In genomic region chr16:66416136-66416535, GRCh38 we compare ENCODE assay signal across 17 cellular contexts. TPM values are rescaled to one million over a fixed set of nuclear protein-coding genes. Genes with fewer than 3 reads are reported as not detected.
DNase-seq lines count a peak whose midpoint lies in the region; ATAC-seq and TF ChIP-seq lines count a peak whose summit lies in the region.
"Had no signal": no experiment of that assay in that cellular context is flagged by ENCODE, and none has a peak within 500 bp of the region (broad histone marks: within the 10 kb centered on the region; RNA-seq: fewer than 3 reads in every experiment).

No MANE protein-coding gene starts in this region.

- H3K36me3 Mint-ChIP-seq in endothelial cell (ENCODE audit: low read depth, unreplicated experiment) (peaks cover 11% of the 10 kb centered on the region), osteocyte (ENCODE audit: unreplicated experiment) (no peaks in the 10 kb centered on the region)

- no peak for ATAC-seq in HG02759 (IDR thresholded peaks at IDR 0.05; ENCODE audit: unreplicated experiment)
- ATAC-seq: K562 had no signal

- H3K27ac ChIP-seq in GM23248 (no peak overlapping the region; the same call in 1 of the 2 replicates), Peyer's patch (no peak overlapping the region)
- H3K27ac ChIP-seq: HL-60 had no signal

- H3K4me3 ChIP-seq in GM23248 (no peak overlapping the region), Peyer's patch (no peak overlapping the region)
- H3K4me3 ChIP-seq: K562 had no signal

- no peaks in the 10 kb centered on the region for H3K9me3 ChIP-seq in GM23248 (ENCODE audit: low read depth)
- peaks cover 0 to 2% (median 0%) of the 10 kb centered on the region in 4 donors for H3K9me3 ChIP-seq in Peyer's patch

- H3K27me3 Mint-ChIP-seq in endothelial cell (ENCODE audit: unreplicated experiment) = peaks cover 9% of the 10 kb centered on the region
- H3K27me3 Mint-ChIP-seq in osteocyte (ENCODE audit: unreplicated experiment) = peaks cover 4% of the 10 kb centered on the region

- TF ChIP-seq CTCF in endothelial cell (IDR thresholded peaks at IDR 0.05; ENCODE audit: unreplicated experiment) (no peak), osteocyte (IDR thresholded peaks at IDR 0.05) (no peak), Peyer's patch (IDR thresholded peaks at IDR 0.05) (no peak)

- no peaks in the 10 kb centered on the region for H3K36me3 ChIP-seq in GM23248 (ENCODE audit: low read depth)
- H3K36me3 ChIP-seq in Peyer's patch = no peaks in the 10 kb centered on the region

- H2AFZ ChIP-seq in GM23248 = no peak overlapping the region

- peaks cover 42% of the 10 kb centered on the region for H3F3A ChIP-seq in GM23248 (ENCODE audit: insufficient read depth)

- no peaks in the 10 kb centered on the region for H3K27me3 ChIP-seq in GM23248 (replicated peaks; ENCODE audit: insufficient read depth)
- H3K27me3 ChIP-seq in Peyer's patch = no peaks in the 10 kb centered on the region

- no peaks in the 10 kb centered on the region for H3K9me2 ChIP-seq in GM23248 (ENCODE audit: insufficient read depth)

- H3K9ac ChIP-seq in GM23248 = no peak overlapping the region

- DNase-seq in GM23248 = peak; percentile 47
- peak; percentile 86 for DNase-seq in RPMI7951 (ENCODE audit: low read depth)
- no peak for DNase-seq in endothelial cell (ENCODE audit: low spot score)
- peak; percentile 42 for DNase-seq in osteocyte (ENCODE audit: extremely low spot score, unreplicated experiment)
- DNase-seq in GDM1 (lab: John Stamatoyannopoulos, UW) = no peak
- no peak for DNase-seq in Peyer's patch
- DNase-seq: CD8-positive, alpha-beta memory T cell; NCI-H1105; NCI-H187; NCI-H446; NCI-H774; SHP77 treated with DMSO at 0.1 percent for 48 hours had no signal

- no peak for TF ChIP-seq POLR2A in Peyer's patch (IDR thresholded peaks at IDR 0.05)

- H4K20me1 ChIP-seq in GM23248 (ENCODE audit: insufficient read depth) = no peaks in the 10 kb centered on the region

- 79 to 96% methylated on average over 1 of the region's 1 CpG for WGBS in GM23248 (ENCODE audit: low coverage in 1 of 2, low lambda C conversion rate in 2 of 2, missing lambda C conversion rate in 2 of 2), 2 experiments

- H3K9me3 Mint-ChIP-seq in endothelial cell (ENCODE audit: unreplicated experiment) = no peaks in the 10 kb centered on the region
- H3K9me3 Mint-ChIP-seq in osteocyte (ENCODE audit: unreplicated experiment) = peaks cover 12% of the 10 kb centered on the region

- H3K4me3 Mint-ChIP-seq in endothelial cell (ENCODE audit: unreplicated experiment) = peak overlapping the region; percentile 65
- no peak overlapping the region for H3K4me3 Mint-ChIP-seq in osteocyte (ENCODE audit: unreplicated experiment)

- H3K27ac Mint-ChIP-seq in endothelial cell (ENCODE audit: unreplicated experiment) (peak overlapping the region; percentile 32), osteocyte (ENCODE audit: unreplicated experiment) (no peak overlapping the region)

- in situ Hi-C loops in GM23248 (cut with MboI) = loop anchor here (25.0 kb wide), 1 partner anchor 446 kb away; no protein-coding TSS in a partner anchor

- H3K4me1 ChIP-seq in GM23248 (ENCODE audit: insufficient read depth) (peaks cover 36% of the 10 kb centered on the region), Peyer's patch (no peaks in the 10 kb centered on the region)

- no peaks in the 10 kb centered on the region for H3K79me2 ChIP-seq in GM23248 (ENCODE audit: insufficient read depth)

- no peak overlapping the region for H3K4me2 ChIP-seq in GM23248 (ENCODE audit: unreplicated experiment)

- H3K4me1 Mint-ChIP-seq in endothelial cell (ENCODE audit: unreplicated experiment) (no peaks in the 10 kb centered on the region), osteocyte (ENCODE audit: unreplicated experiment) (peaks cover 5% of the 10 kb centered on the region)

RNA-seq across cellular contexts. Expression of gene BEAN1, which starts 11.0 kb away (rescaled TPM):
- 0.32 and 1.1 TPM in 2 replicates for total RNA-seq in GM23248 (2014; rRNA removed; shearing (Covaris generic))
- polyA plus RNA-seq in GM23248 (2016; fragmentation: Nextera tagmentation; extraction: Ambion mirVana) = 0.50 and 0.89 TPM in 2 replicates
- total RNA-seq in RPMI7951 (2014; rRNA removed; shearing (Covaris generic)) = 0.72 and 1.7 TPM in 2 replicates
- total RNA-seq in endothelial cell (ENCODE audit: unreplicated experiment) (0.49 TPM), osteocyte (0.39 and 0.97 TPM in 2 replicates), Peyer's patch (not detected)
- total RNA-seq: CD8-positive, alpha-beta memory T cell; K562 had no signal
- polyA plus RNA-seq: AG04450, BJ, K562 had no signal

RNA-seq across cellular contexts. Expression of gene CDH5, which starts 49.6 kb away (rescaled TPM):
- total RNA-seq in GM23248 (2014; rRNA removed; shearing (Covaris generic)) = not detected in 2 replicates
- polyA plus RNA-seq in GM23248 (2016; fragmentation: Nextera tagmentation; extraction: Ambion mirVana) = not detected in 2 replicates
- total RNA-seq in RPMI7951 (2014; rRNA removed; shearing (Covaris generic)) = under 0.01 TPM in 1 of 2 replicates, not detected in the other
- 1,308 TPM for total RNA-seq in endothelial cell (ENCODE audit: unreplicated experiment)
- total RNA-seq in osteocyte = 0.31 TPM in 1 of 2 replicates, not detected in the other
- 10 to 100 TPM in 3 of 4 donors, 1 to 10 TPM in 1; 5.3 to 28.1 (median 11.4) TPM for total RNA-seq in Peyer's patch
- total RNA-seq: CD8-positive, alpha-beta memory T cell; K562 had no signal
- polyA plus RNA-seq: AG04450; BJ; CD8-positive, alpha-beta memory T cell; K562 had no signal

Comparison
In these comparisons a context has a peak if more than half of its experiments do, and no peak if none do; other contexts are left out.
1. DNase-seq: peak in GM23248 (single experiment), RPMI7951 (single experiment) and osteocyte (single experiment); none in endothelial cell (single experiment), GDM1 (single experiment) and Peyer's patch (0 of 3).
2. RNA of gene CDH5, which starts 49.6 kb away (total RNA-seq): 1,308 TPM in endothelial cell (single experiment); 5.3 to 28.1 TPM in Peyer's patch, 0.31 TPM in osteocyte, not detected in GM23248 and under 0.01 TPM in RPMI7951; every median in the first group is over 10 times any median in the second.